ENCODE assay signal across 18 cellular contexts in genomic region chr3:43619593-43619992, GRCh38.
"Had no signal": no experiment of that assay in that cellular context is flagged by ENCODE, and none has a peak within 500 bp of the region (broad histone marks: within the 10 kb centered on the region; RNA-seq: fewer than 3 reads in every experiment).

No MANE protein-coding gene starts in this region.

- DNase-seq: activated CD4-positive, alpha-beta memory T cell treated with anti-CD3 and anti-CD28 coated beads for 36 hours; activated CD4-positive, alpha-beta T cell treated with anti-CD3 and anti-CD28 coated beads, Interleukin-2, amount 10 ng/mL, durations not matched to agents 7 days and 5 days; activated CD4-positive, CD25-positive, alpha-beta regulatory T cell treated with anti-CD3 and anti-CD28 coated beads, Interleukin-2, amount 50 U/mL, for 72 hours; activated CD8-positive, alpha-beta memory T cell treated with anti-CD3 and anti-CD28 coated beads for 24 hours; activated gamma-delta T cell treated with Interleukin-2 at 50 U/mL for 16 hours; activated naive CD4-positive, alpha-beta T cell treated with anti-CD3 and anti-CD28 coated beads, Interleukin-2, amount 10 ng/mL, durations not matched to agents 7 days and 5 days; activated naive CD8-positive, alpha-beta T cell treated with anti-CD3 and anti-CD28 coated beads for 36 hours; activated T-cell treated with anti-CD3 and anti-CD28 coated beads, Interleukin-2, amount 50 U/mL, for 48 hours; KG1; NCI-H1048; NCI-H146; NCI-H187 treated with DMSO at 0.1 percent for 48 hours; NCI-H2081 treated with DMSO at 0.1 percent for 48 hours; NCI-H446; NCI-H524; SHP77 treated with DMSO at 0.1 percent for 48 hours had no signal

- ATAC-seq: activated T-helper 17 cell treated with anti-CD3 and anti-CD28 coated beads, Interleukin-2, amount 50 U/mL, for 72 hours; WTC11 had no signal
